ENCODE assay signal across 12 cellular contexts in the genomic region with DNA sequence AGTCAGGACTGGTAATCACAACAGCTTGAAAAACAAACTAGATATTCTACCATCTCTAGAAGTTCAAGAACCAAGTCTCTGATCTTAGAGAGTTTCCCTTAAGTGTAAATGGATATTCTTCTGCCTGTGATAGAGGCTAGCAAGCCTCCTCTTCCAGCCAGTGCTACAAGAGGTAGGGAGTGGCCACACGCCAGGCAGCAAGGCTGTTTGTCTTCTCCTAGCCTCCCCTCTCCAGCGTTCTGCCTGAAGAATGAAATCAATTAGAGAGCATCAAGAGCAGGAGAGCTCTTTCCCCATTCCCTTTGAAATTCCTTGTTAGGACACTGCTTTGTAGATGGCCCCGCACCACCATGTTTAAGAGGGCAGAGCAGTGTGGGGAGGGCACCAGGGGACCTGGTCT. TPM values are rescaled to one million over a fixed set of nuclear protein-coding genes. Genes with fewer than 3 reads are reported as not detected.
A peak's percentile ranks its signal among the peaks of the same experiment; 100 is the strongest.
DNase-seq lines count a peak whose midpoint lies in the region; ATAC-seq lines count a peak whose summit lies in the region.
"Had no signal": no experiment of that assay in that cellular context is flagged by ENCODE, and none has a peak within 500 bp of the region (broad histone marks: within the 10 kb centered on the region; RNA-seq: fewer than 3 reads in every experiment).

No MANE protein-coding gene starts in this region.

- H3K27ac Mint-ChIP-seq in T-helper 2 cell treated with Interferon-gamma antibody and Interleukin-4, amounts not matched to agents 5 μg/mL and 100 μg/mL, for 36 hours: peak overlapping the region; percentile 84
- peak overlapping the region; percentile 68 to 92 for H3K27ac Mint-ChIP-seq in natural killer cell treated with Interleukin-12 subunit alpha and Interleukin-12 subunit beta and Interleukin-15 and Interleukin-18, amount 100 ng/mL, for 72 hours

- peaks cover 1% of the 10 kb centered on the region for H3K36me3 Mint-ChIP-seq in T-helper 2 cell treated with Interferon-gamma antibody and Interleukin-4, amounts not matched to agents 5 μg/mL and 100 μg/mL, for 36 hours (ENCODE audit: low read depth)
- no peaks in the 10 kb centered on the region for H3K36me3 Mint-ChIP-seq in natural killer cell treated with Interleukin-12 subunit alpha and Interleukin-12 subunit beta and Interleukin-15 and Interleukin-18, amount 100 ng/mL, for 72 hours

- H3K4me3 Mint-ChIP-seq in T-helper 2 cell treated with Interferon-gamma antibody and Interleukin-4, amounts not matched to agents 5 μg/mL and 100 μg/mL, for 36 hours: peak overlapping the region; percentile 67
- H3K4me3 Mint-ChIP-seq in natural killer cell treated with Interleukin-12 subunit alpha and Interleukin-12 subunit beta and Interleukin-15 and Interleukin-18, amount 100 ng/mL, for 72 hours: peak overlapping the region; percentile 78

- H3K9me3 Mint-ChIP-seq in T-helper 2 cell treated with Interferon-gamma antibody and Interleukin-4, amounts not matched to agents 5 μg/mL and 100 μg/mL, for 36 hours: no peaks in the 10 kb centered on the region
- H3K9me3 Mint-ChIP-seq in natural killer cell treated with Interleukin-12 subunit alpha and Interleukin-12 subunit beta and Interleukin-15 and Interleukin-18, amount 100 ng/mL, for 72 hours: no peaks in the 10 kb centered on the region

- DNase-seq in T-helper 2 cell treated with Interferon-gamma antibody and Interleukin-4, amounts not matched to agents 5 μg/mL and 100 μg/mL, for 36 hours (ENCODE audit: low spot score): no peak
- no peak for DNase-seq in natural killer cell treated with Interleukin-12 subunit alpha and Interleukin-12 subunit beta and Interleukin-15 and Interleukin-18, amount 100 ng/mL, for 72 hours (ENCODE audit: low spot score)
- no peak for DNase-seq in NCI-H1694 (lab: John Stamatoyannopoulos, UW)
- DNase-seq: activated gamma-delta T cell treated with Interleukin-2 at 50 U/mL for 16 hours, cortex of kidney, DMS53, left ventricle myocardium superior, NCI-H146 had no signal

- peak; percentile 6 for ATAC-seq in GM18907 (IDR thresholded peaks at IDR 0.05; ENCODE audit: unreplicated experiment)
- peak; percentile 4 for ATAC-seq in GM21723 (IDR thresholded peaks at IDR 0.05; ENCODE audit: unreplicated experiment)
- no peak for ATAC-seq in natural killer cell treated with Interleukin-12 subunit alpha and Interleukin-12 subunit beta and Interleukin-15 and Interleukin-18, amount 100 ng/mL, for 72 hours
- no peak for ATAC-seq in activated CD4-positive, CD25-positive, alpha-beta regulatory T cell treated with anti-CD3 and anti-CD28 coated beads, Interleukin-2, amount 50 U/mL, for 24 hours
- no peak for ATAC-seq in GM18870 (IDR thresholded peaks at IDR 0.05; ENCODE audit: unreplicated experiment)
- ATAC-seq: left ventricle myocardium superior had no signal

- no peaks in the 10 kb centered on the region for H3K27me3 Mint-ChIP-seq in T-helper 2 cell treated with Interferon-gamma antibody and Interleukin-4, amounts not matched to agents 5 μg/mL and 100 μg/mL, for 36 hours (ENCODE audit: low read depth)
- no peaks in the 10 kb centered on the region for H3K27me3 Mint-ChIP-seq in natural killer cell treated with Interleukin-12 subunit alpha and Interleukin-12 subunit beta and Interleukin-15 and Interleukin-18, amount 100 ng/mL, for 72 hours

- peaks cover 93% of the 10 kb centered on the region for H3K4me1 Mint-ChIP-seq in T-helper 2 cell treated with Interferon-gamma antibody and Interleukin-4, amounts not matched to agents 5 μg/mL and 100 μg/mL, for 36 hours (ENCODE audit: low read depth)
- peaks cover 75 to 93% of the 10 kb centered on the region in 2 donors for H3K4me1 Mint-ChIP-seq in natural killer cell treated with Interleukin-12 subunit alpha and Interleukin-12 subunit beta and Interleukin-15 and Interleukin-18, amount 100 ng/mL, for 72 hours (ENCODE audit: low read depth in 2 of 2)

RNA-seq across cellular contexts. Expression of a gene that starts 19.3 kb away (rescaled TPM):
- 100 to 1,000 TPM in 1 of 2 donors, 10 to 100 TPM in 1; 97.8 to 138 TPM for total RNA-seq in natural killer cell treated with Interleukin-12 subunit alpha and Interleukin-12 subunit beta and Interleukin-15 and Interleukin-18, amount 100 ng/mL, for 72 hours

Comparison
In these comparisons a context has a peak if more than half of its experiments do, and no peak if none do; other contexts are left out.
1. ATAC-seq: peak in GM18907 (single experiment) and GM21723 (single experiment); none in natural killer cell treated with Interleukin-12 subunit alpha and Interleukin-12 subunit beta and Interleukin-15 and Interleukin-18, amount 100 ng/mL, for 72 hours (0 of 2), activated CD4-positive, CD25-positive, alpha-beta regulatory T cell treated with anti-CD3 and anti-CD28 coated beads, Interleukin-2, amount 50 U/mL, for 24 hours (0 of 2) and GM18870 (single experiment).